19 cellular contexts compared by ENCODE assay signal in genomic region chr5:81925012-81925411, GRCh38. TPM values are rescaled to one million over a fixed set of nuclear protein-coding genes. Genes with fewer than 3 reads are reported as not detected.
DNase-seq lines count a peak whose midpoint lies in the region; ATAC-seq, FAIRE-seq and TF ChIP-seq lines count a peak whose summit lies in the region.
"Had no signal": no experiment of that assay in that cellular context is flagged by ENCODE, and none has a peak within 500 bp of the region (broad histone marks: within the 10 kb centered on the region; RNA-seq: fewer than 3 reads in every experiment).

No MANE protein-coding gene starts in this region.

- H3K79me2 ChIP-seq in ACC112 (ENCODE audit: control insufficient read depth, insufficient read depth, low read length, unreplicated experiment) = no peaks in the 10 kb centered on the region
- no peaks in the 10 kb centered on the region for H3K79me2 ChIP-seq in K562 (ENCODE audit: control insufficient read depth, insufficient read depth, low read length)
- H3K79me2 ChIP-seq in smooth muscle cell (ENCODE audit: low read depth) = no peaks in the 10 kb centered on the region

- H2AFZ ChIP-seq in ACC112 (ENCODE audit: low read length, unreplicated experiment) = peak overlapping the region; percentile 46
- H2AFZ ChIP-seq in K562 (ENCODE audit: low read depth, low read length) = peak overlapping the region; percentile 73
- H2AFZ ChIP-seq in smooth muscle cell (ENCODE audit: low read depth) = no peak overlapping the region

- WGBS in K562 (ENCODE audit: insufficient coverage, low coverage, missing lambda C conversion rate) = 36% methylated on average over 4 of the region's 4 CpGs
- WGBS in smooth muscle cell (ENCODE audit: low lambda C conversion rate) = 83% methylated on average over 4 of the region's 4 CpGs

- FAIRE-seq in K562 (lab: Jason Lieb, UNC) = no peak
- FAIRE-seq: A549, HTR-8/SVneo had no signal

- BruUV-seq in K562 (replicated peaks; lab: Mats Ljungman, UMichigan) = no TSS peak

- TF ChIP-seq EP300 in K562 (IDR thresholded peaks at IDR 0.05; ENCODE audit: low read length) = no peak

- H3K9me1 ChIP-seq in K562 (ENCODE audit: control insufficient read depth, insufficient read depth, low read length) = no peaks in the 10 kb centered on the region

- intact Hi-C loops in K562 (cut with micrococcal nuclease) = no loop called here

- H3K4me3 ChIP-seq in ACC112 (ENCODE audit: low read depth, low read length) (no peak overlapping the region), K562 (no peak overlapping the region), smooth muscle cell (no peak overlapping the region)
- H3K4me3 ChIP-seq: A549, BLaER1 had no signal

- ATAC-seq in K562 = peak; percentile 39; the same call in 1 of the 3 replicates
- ATAC-seq: A549; CD8-positive, alpha-beta T cell; HCT116 had no signal

- H3K27ac ChIP-seq in ACC112 (ENCODE audit: low read depth, low read length) (no peak overlapping the region), K562 (ENCODE audit: extremely low read depth, low read depth, low read length) (no peak overlapping the region), smooth muscle cell (ENCODE audit: low read depth) (no peak overlapping the region)
- H3K27ac ChIP-seq: 22Rv1, A549, BLaER1 had no signal

- TF ChIP-seq CTCF in K562 (IDR thresholded peaks at IDR 0.05 in 2 of 3, conservative IDR thresholded peaks at IDR 0.05 in 1 of 3; ENCODE audit: insufficient read depth in 2 of 3, low read depth in 1 of 3, low read length in 3 of 3) = no peak
- TF ChIP-seq CTCF in GM10266 (IDR thresholded peaks at IDR 0.05; ENCODE audit: control insufficient read depth, insufficient read depth, low read depth, missing control alignments) = no peak
- TF ChIP-seq CTCF in smooth muscle cell (IDR thresholded peaks at IDR 0.05; ENCODE audit: borderline replicate concordance, insufficient read depth, poor library complexity, severe bottlenecking) = no peak

- TF ChIP-seq POLR2A in K562 (conservative IDR thresholded peaks at IDR 0.05) = no peak

- H3F3A ChIP-seq in smooth muscle cell (ENCODE audit: low read depth) = no peaks in the 10 kb centered on the region

- POLR2A ChIA-PET in K562 (lab: Yijun Ruan, JAX) = interaction anchor here (0.6 kb wide), 1 partner anchor 11 kb away, joined by 3 read pairs; no protein-coding TSS in a partner anchor

- no peak overlapping the region for H3K4me2 ChIP-seq in K562 (ENCODE audit: insufficient read depth, low read length)
- H3K4me2 ChIP-seq in smooth muscle cell = no peak overlapping the region
- H3K4me2 ChIP-seq: A549, BLaER1 had no signal

- H4K20me1 ChIP-seq in K562 (replicated peaks; ENCODE audit: control insufficient read depth, insufficient read depth, low read length) (no peaks in the 10 kb centered on the region), smooth muscle cell (ENCODE audit: low read depth) (no peaks in the 10 kb centered on the region)
- H4K20me1 ChIP-seq: BLaER1 had no signal

- in situ Hi-C loops in K562 (cut with MboI) = no loop called here

- H3K9me3 ChIP-seq in K562 (replicated peaks; ENCODE audit: control insufficient read depth, insufficient read depth, low read depth, low read length) (no peaks in the 10 kb centered on the region), smooth muscle cell (replicated peaks; ENCODE audit: low read depth) (no peaks in the 10 kb centered on the region)
- H3K9me3 ChIP-seq: BLaER1 had no signal

- CTCF ChIA-PET in K562 (lab: Yijun Ruan, JAX; ENCODE audit: low intra/inter-chr PET ratio) = no interaction called here

- H3K27me3 ChIP-seq in ACC112 (ENCODE audit: insufficient read depth, low read length) (peaks cover 25% of the 10 kb centered on the region; the same call in 1 of the 2 replicates), K562 (ENCODE audit: control insufficient read depth in 2 of 2, insufficient read depth in 2 of 2, low read length in 2 of 2) (no peaks in the 10 kb centered on the region), smooth muscle cell (ENCODE audit: low read depth) (no peaks in the 10 kb centered on the region)
- H3K27me3 ChIP-seq: BLaER1 had no signal

- H3K9ac ChIP-seq in K562 (ENCODE audit: insufficient read depth in 1 of 2, low read depth in 2 of 2, low read length in 2 of 2) (no peak overlapping the region), smooth muscle cell (ENCODE audit: low read depth) (no peak overlapping the region)
- H3K9ac ChIP-seq: BLaER1 had no signal

- H3K36me3 ChIP-seq in ACC112 (ENCODE audit: insufficient read depth, low read length) = no peaks in the 10 kb centered on the region
- no peaks in the 10 kb centered on the region for H3K36me3 ChIP-seq in K562 (ENCODE audit: control insufficient read depth, insufficient read depth, low read length)
- no peaks in the 10 kb centered on the region for H3K36me3 ChIP-seq in smooth muscle cell (ENCODE audit: low read depth)
- H3K36me3 ChIP-seq: BLaER1 had no signal

- H3K4me1 ChIP-seq in ACC112 (ENCODE audit: control insufficient read depth, insufficient read depth, low read length, unreplicated experiment) (no peaks in the 10 kb centered on the region), K562 (replicated peaks in 1 of 2; ENCODE audit: control insufficient read depth in 2 of 2, insufficient read depth in 2 of 2, low read length in 2 of 2) (peaks cover 0 to 5% of the 10 kb centered on the region in 2 experiments; a peak in 1 of 5 replicates), smooth muscle cell (ENCODE audit: low read depth) (peaks cover 18% of the 10 kb centered on the region)
- H3K4me1 ChIP-seq: A549, BLaER1 had no signal

- DNase-seq in DMS 273 (lab: John Stamatoyannopoulos, UW; ENCODE audit: unreplicated experiment) (peak; percentile 23), DMS 273 treated with DMSO at 0.1 percent for 48 hours (lab: John Stamatoyannopoulos, UW) (no peak), NCI-H82 (lab: John Stamatoyannopoulos, UW) (peak; percentile 50), K562 (ENCODE audit: extremely low read depth in 1 of 4, low spot score in 3 of 4) (no peak), GM10266 (ENCODE audit: extremely low spot score) (no peak), smooth muscle cell (lab: John Stamatoyannopoulos, UW; ENCODE audit: unreplicated experiment) (no peak)
- DNase-seq in activated CD4-positive, alpha-beta T cell treated with anti-CD3 and anti-CD28 coated beads for 4 hours = no peak
- DNase-seq: Calu3; CD8-positive, alpha-beta T cell; GDM1; GOT3; H7; HFFc6 had no signal

- TF ChIP-seq RAD21 in K562 (CRISPR knock-in tag; conservative IDR thresholded peaks at IDR 0.05 in 1 of 2, IDR thresholded peaks at IDR 0.05 in 1 of 2) = no peak

TF ChIP-seq in K562, 482 proteins besides CTCF, POLR2A, EP300 and RAD21 (continues in another document):
- TF ChIP-seq RAD51 (IDR thresholded peaks at IDR 0.05; ENCODE audit: borderline replicate concordance, low read depth) (peak; percentile 59; the same call in 1 of the 2 replicates), CHD4 (IDR thresholded peaks at IDR 0.05; ENCODE audit: insufficient read depth, insufficient replicate concordance, low read depth, low read length, poor library complexity, severe bottlenecking) (no peak), EP400 (IDR thresholded peaks at IDR 0.05) (0 out of 2 replicates have a peak, but pooled peaks have one; percentile 36), MNT (conservative IDR thresholded peaks at IDR 0.05) (0 out of 4 replicates have a peak, but pooled peaks of 1 of the 2 experiments have one; percentile 14), PKNOX1 (IDR thresholded peaks at IDR 0.05) (peak; percentile 83)

RNA-seq across cellular contexts. Expression of gene ATG10, which starts 46.8 kb away (rescaled TPM):
- total RNA-seq in K562 (2011; cell fraction: chromatin; rRNA removed; ENCODE audit: low replicate concordance) = 14.0 and 18.7 TPM in 2 replicates
- 10.8 and 15.5 TPM in 2 replicates for total RNA-seq in K562 (2011; cell fraction: nucleolus; rRNA removed)
- total RNA-seq in K562 (2011; cell fraction: nucleoplasm; rRNA removed) = 16.6 and 23.2 TPM in 2 replicates
- total RNA-seq in K562 (2014; rRNA removed) (7.0 and 7.2 TPM in 2 replicates), K562 (2014; rRNA removed; fragmentation: Illumina TruSeq; extraction: Trizol) (12.0 and 13.9 TPM in 2 replicates), K562 (2015; rRNA removed; fragmentation: Illumina TruSeq; extraction: Trizol) (16.4 and 17.1 TPM in 2 replicates), K562 (2021) (11.6 and 12.2 TPM in 2 replicates), smooth muscle cell (2.3 and 7.2 TPM in 2 replicates)
- polyA plus RNA-seq in K562 (2011; rRNA removed) (11.9 and 16.0 TPM in 2 replicates), K562 (2014; fragmentation: Illumina TruSeq; extraction: Trizol) (18.8 and 19.4 TPM in 2 replicates), K562 (2014; fragmentation: Nextera tagmentation; extraction: Ambion mirVana) (10 to 100 TPM; 14.6 to 15.0 TPM), K562 (2014; rRNA removed) (7.9 and 10.6 TPM in 2 replicates), smooth muscle cell (9.8 and 12.5 TPM in 2 replicates)
- polyA plus RNA-seq in K562 (2011; cell fraction: cytosol; rRNA removed) = 4.1 and 8.5 TPM in 2 replicates
- polyA plus RNA-seq in K562 (2011; cell fraction: nucleus; rRNA removed) = 4.6 and 4.9 TPM in 2 replicates
- polyA plus RNA-seq in K562 (2012) = 17.2 and 19.5 TPM in 2 replicates
- 21.6 and 23.8 TPM in 2 replicates for polyA minus RNA-seq in K562 (2011; rRNA and poly(A)+ RNA removed)
- polyA minus RNA-seq in K562 (2011; cell fraction: cytosol; rRNA and poly(A)+ RNA removed) = 7.3 and 14.2 TPM in 2 replicates
- 25.7 and 34.7 TPM in 2 replicates for polyA minus RNA-seq in K562 (2011; cell fraction: nucleus; rRNA and poly(A)+ RNA removed)

Comparison
In these comparisons a context has a peak if more than half of its experiments do, and no peak if none do; other contexts are left out.
1. DNase-seq: peak in DMS 273 (single experiment) and NCI-H82 (single experiment); none in DMS 273 treated with DMSO at 0.1 percent for 48 hours (single experiment), K562 (0 of 4), GM10266 (single experiment), activated CD4-positive, alpha-beta T cell treated with anti-CD3 and anti-CD28 coated beads for 4 hours (0 of 2) and smooth muscle cell (single experiment).